9 cellular contexts compared by ENCODE assay signal in genomic region chr17:56478836-56479447, GRCh38.
DNase-seq lines count a peak whose midpoint lies in the region; ATAC-seq and TF ChIP-seq lines count a peak whose summit lies in the region.
"Had no signal": no experiment of that assay in that cellular context is flagged by ENCODE, and none has a peak within 500 bp of the region (broad histone marks: within the 10 kb centered on the region; RNA-seq: fewer than 3 reads in every experiment).

No MANE protein-coding gene starts in this region.

- no peaks in the 10 kb centered on the region for H3K27me3 ChIP-seq in endodermal cell (ENCODE audit: control insufficient read depth, insufficient read depth, low read length, poor library complexity, severe bottlenecking)

- ATAC-seq in left colon (no peak), HG02973 (IDR thresholded peaks at IDR 0.05; ENCODE audit: unreplicated experiment) (no peak), GM19397 (IDR thresholded peaks at IDR 0.05; ENCODE audit: unreplicated experiment) (no peak)

- no peaks in the 10 kb centered on the region for H3K4me1 Mint-ChIP-seq in endodermal cell

- WGBS in endodermal cell (ENCODE audit: insufficient coverage in 1 of 2, insufficient read length in 1 of 2), 2 experiments: 57 to 58% methylated on average over 5 to 7 of the region's 7 CpGs

- H3K9ac ChIP-seq in endodermal cell (ENCODE audit: extremely low read depth, low read length, poor library complexity, severe bottlenecking): no peak overlapping the region

- no peaks in the 10 kb centered on the region for H3K36me3 ChIP-seq in endodermal cell (ENCODE audit: control insufficient read depth, insufficient read depth, low read length)
- H3K36me3 ChIP-seq: thoracic aorta had no signal

- TF ChIP-seq CTCF in GM12864 (IDR thresholded peaks at IDR 0.05; ENCODE audit: low read depth, low read length, missing control alignments): peak; percentile 61
- TF ChIP-seq CTCF in endodermal cell (conservative IDR thresholded peaks at IDR 0.05): peak; percentile 82

- intact Hi-C loops in left colon (cut with DNase I, micrococcal nuclease): no loop called here

- H3K4me3 Mint-ChIP-seq in endodermal cell: no peak overlapping the region

- H3K27me3 Mint-ChIP-seq in endodermal cell (ENCODE audit: insufficient read depth): no peaks in the 10 kb centered on the region

- H3K9me3 ChIP-seq in endodermal cell (ENCODE audit: control insufficient read depth, low read length): no peaks in the 10 kb centered on the region
- H3K9me3 ChIP-seq: thoracic aorta had no signal

- no peaks in the 10 kb centered on the region for H3K9me3 Mint-ChIP-seq in endodermal cell

- no peaks in the 10 kb centered on the region for H3K4me1 ChIP-seq in endodermal cell (ENCODE audit: control insufficient read depth, insufficient read depth, low read length)

- no peak overlapping the region for H3K27ac ChIP-seq in endodermal cell (ENCODE audit: low read depth, low read length)
- H3K27ac ChIP-seq: thoracic aorta had no signal

- H3K27ac Mint-ChIP-seq in endodermal cell: no peak overlapping the region

- peak; percentile 14 for DNase-seq in AG08396 (ENCODE audit: low spot score)
- no peak for DNase-seq in GM12864 (ENCODE audit: low read depth)
- peak; percentile 9 for DNase-seq in NCI-H226
- peak; percentile 66 for DNase-seq in endodermal cell
- peak; percentile 2 for DNase-seq in pulmonary artery endothelial cell (ENCODE audit: low read depth, low spot score)
- no peak for DNase-seq in left colon

- H3K36me3 Mint-ChIP-seq in endodermal cell (ENCODE audit: low read depth): no peaks in the 10 kb centered on the region

- no peak overlapping the region for H3K4me3 ChIP-seq in GM12864 (ENCODE audit: low read depth, low read length)
- H3K4me3 ChIP-seq in endodermal cell (ENCODE audit: low read length): no peak overlapping the region
- H3K4me3 ChIP-seq: thoracic aorta had no signal

Comparison
In these comparisons a context has a peak if more than half of its experiments do, and no peak if none do; other contexts are left out.
1. DNase-seq: peak in AG08396 (single experiment), NCI-H226 (single experiment), endodermal cell (single experiment) and pulmonary artery endothelial cell (single experiment); none in GM12864 (single experiment) and left colon (0 of 2).